Comparison of ENCODE assay signal across 8 cellular contexts in the genomic region with DNA sequence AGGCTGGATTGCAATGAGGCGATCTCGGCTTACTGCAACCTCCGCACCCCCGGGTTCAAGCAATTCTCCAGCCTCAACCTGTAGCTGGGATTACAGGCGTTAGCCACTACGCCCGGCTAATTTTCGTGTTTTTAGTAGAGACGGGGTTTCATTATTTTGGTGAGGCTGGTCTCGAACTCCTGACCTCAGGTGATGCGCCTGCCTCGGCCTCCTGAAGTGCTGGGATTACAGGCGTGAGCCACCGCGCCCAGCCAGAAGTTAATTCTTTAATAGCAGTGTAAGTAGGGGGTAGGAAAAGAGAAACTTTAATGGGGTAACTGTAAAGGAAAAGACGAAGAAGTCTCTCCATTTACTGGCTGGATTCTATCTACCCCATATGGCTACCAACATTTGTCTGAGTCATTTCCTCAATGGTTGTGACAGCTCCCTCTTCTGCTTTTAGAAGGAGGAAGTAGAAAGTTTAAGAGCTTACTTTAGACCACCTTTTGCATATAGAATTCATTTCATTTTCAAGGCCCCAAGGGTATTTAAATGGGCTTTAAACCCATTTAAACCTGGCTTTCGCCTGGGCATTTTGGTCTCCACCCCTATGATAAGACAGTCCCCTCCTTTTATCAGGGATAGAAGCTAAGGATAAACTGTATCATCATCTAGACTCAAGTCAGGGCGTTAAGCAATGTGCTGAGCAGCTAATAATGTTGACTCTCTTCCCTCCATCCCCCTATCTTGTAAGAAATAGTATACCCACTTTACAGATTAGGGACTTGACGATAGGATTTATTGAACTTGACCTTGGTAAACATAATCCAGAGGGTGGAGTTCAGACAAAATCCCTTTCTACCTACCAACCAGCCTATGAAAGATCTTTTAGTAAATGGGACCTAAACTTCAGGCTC. TPM values are rescaled to one million over a fixed set of nuclear protein-coding genes. Genes with fewer than 3 reads are reported as not detected.
DNase-seq lines count a peak whose midpoint lies in the region; ATAC-seq and TF ChIP-seq lines count a peak whose summit lies in the region.

No MANE protein-coding gene starts in this region.

- H3K4me3 ChIP-seq in right lobe of liver, result peak overlapping the region in 2 of 3 donors; percentile 14 to 31
- peak overlapping the region in 3 of 4 donors; percentile 14 to 33 (median 32) for H3K4me3 ChIP-seq in upper lobe of left lung

- no peak for TF ChIP-seq EP300 in upper lobe of left lung (IDR thresholded peaks at IDR 0.05)

- H3K4me1 ChIP-seq in right lobe of liver (peaks cover 0 to 23% (median 6%) of the 10 kb centered on the region in 4 donors), upper lobe of left lung (peaks cover 37 to 50% (median 44%) of the 10 kb centered on the region in 4 donors)

- H3K36me3 ChIP-seq in right lobe of liver (peaks cover 0 to 19% (median 0%) of the 10 kb centered on the region in 4 donors), upper lobe of left lung (peaks cover 2 to 24% (median 4%) of the 10 kb centered on the region in 4 donors)

- H3K9me3 ChIP-seq in right lobe of liver (no peaks in the 10 kb centered on the region), upper lobe of left lung (no peaks in the 10 kb centered on the region)

- ATAC-seq in GM18517 (IDR thresholded peaks at IDR 0.05; ENCODE audit: unreplicated experiment) (peak; percentile 36), HG03469 (IDR thresholded peaks at IDR 0.05; ENCODE audit: unreplicated experiment) (peak; percentile 23), right lobe of liver (no peak), upper lobe of left lung (ENCODE audit: low FRiP score in 2 of 2) (peak in 1 of 2 donors; percentile 3), HG03039 (IDR thresholded peaks at IDR 0.05; ENCODE audit: unreplicated experiment) (no peak)

- peak overlapping the region; percentile 78 for H3K27ac ChIP-seq in angular gyrus (ENCODE audit: low read depth, low read length)
- peak overlapping the region; percentile 77 to 84 (median 79) for H3K27ac ChIP-seq in right lobe of liver
- peak overlapping the region; percentile 85 to 97 (median 90) for H3K27ac ChIP-seq in upper lobe of left lung

- intact Hi-C loops in right lobe of liver (cut with DNase I), result loop anchor here in 1 of 2 donors (10.0 kb wide), 1 partner anchor 88 kb away; no protein-coding TSS in a partner anchor

- TF ChIP-seq CTCF in right lobe of liver (IDR thresholded peaks at IDR 0.05) (no peak), upper lobe of left lung (IDR thresholded peaks at IDR 0.05) (no peak)

- TF ChIP-seq POLR2A in right lobe of liver (IDR thresholded peaks at IDR 0.05), result no peak
- no peak for TF ChIP-seq POLR2A in upper lobe of left lung (IDR thresholded peaks at IDR 0.05)

- DNase-seq in right lobe of liver, result no peak
- DNase-seq in upper lobe of left lung, result no peak
- no peak for DNase-seq in superior temporal gyrus (ENCODE audit: extremely low spot score)
- DNase-seq in NCI-H1048 (lab: John Stamatoyannopoulos, UW), result no peak

- H3K27me3 ChIP-seq in right lobe of liver (no peaks in the 10 kb centered on the region), upper lobe of left lung (no peaks in the 10 kb centered on the region)

- 70% methylated on average over 17 of the region's 19 CpGs for WGBS in right lobe of liver (ENCODE audit: insufficient coverage, low coverage, low lambda C conversion rate, missing lambda C conversion rate)
- WGBS in upper lobe of left lung, 2 donors, result 65 to 73% methylated on average over 19 of the region's 19 CpGs

RNA-seq across cellular contexts. Expression of gene CDV3, which starts 1.1 kb away (rescaled TPM):
- 100 to 1,000 TPM in 1 of 6 experiments, 10 to 100 TPM in 5; 61.3 to 104 (median 81.3) TPM for total RNA-seq in right lobe of liver
- 100 to 1,000 TPM in 4 of 6 donors, 10 to 100 TPM in 2; 58.3 to 181 (median 161) TPM for total RNA-seq in upper lobe of left lung

Comparison
In these comparisons a context has a peak if more than half of its experiments do, and no peak if none do; other contexts are left out.
1. ATAC-seq: peak in GM18517 (single experiment) and HG03469 (single experiment); none in right lobe of liver (0 of 4) and HG03039 (single experiment).
2. Peak in every context shown above with its lines, with median percentiles within 50 percentile points of each other: H3K27ac ChIP-seq.